21 cellular contexts compared by ENCODE assay signal in the genomic region with DNA sequence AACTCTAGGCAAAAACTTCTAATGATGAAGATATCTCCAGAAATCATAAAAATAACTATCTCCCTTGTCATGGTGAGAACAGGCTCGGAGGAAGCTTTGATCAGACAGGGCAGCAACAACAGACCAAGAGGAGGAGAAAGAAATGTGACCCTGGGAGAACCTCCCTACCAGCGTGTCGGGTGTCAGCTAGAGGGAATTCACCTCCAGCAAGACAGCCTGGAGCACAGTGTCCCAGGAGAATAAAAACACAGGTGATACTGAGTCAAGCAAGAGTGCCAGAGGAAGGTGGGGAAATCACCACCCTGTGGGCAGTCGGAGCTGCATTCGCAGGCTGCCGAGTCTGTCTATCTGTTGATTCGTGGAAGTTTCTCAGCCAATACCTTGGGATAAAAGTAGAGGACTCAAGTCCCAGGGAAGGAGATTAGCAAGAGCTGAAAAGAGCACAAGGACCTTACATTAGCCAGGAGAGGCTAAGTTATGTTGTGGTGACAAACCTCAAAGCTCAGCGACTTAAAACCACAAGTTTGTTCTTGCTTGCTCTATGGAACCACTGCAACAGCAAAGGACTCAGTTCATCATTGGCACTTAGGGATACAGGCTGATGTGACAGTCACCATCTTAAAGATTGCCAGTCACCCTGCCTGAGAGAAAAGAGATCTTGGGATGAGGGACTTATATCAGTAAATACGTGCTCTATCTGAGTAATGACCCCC.
A peak's percentile ranks its signal among the peaks of the same experiment; 100 is the strongest.
DNase-seq lines count a peak whose midpoint lies in the region; ATAC-seq and TF ChIP-seq lines count a peak whose summit lies in the region.
"Had no signal": no experiment of that assay in that cellular context is flagged by ENCODE, and none has a peak within 500 bp of the region (broad histone marks: within the 10 kb centered on the region; RNA-seq: fewer than 3 reads in every experiment).

No MANE protein-coding gene starts in this region.

- H3K27ac ChIP-seq in mesodermal cell (ENCODE audit: low read depth, low read length, severe bottlenecking) (peak overlapping the region; percentile 4), transverse colon (peak overlapping the region in 3 of 4 donors; percentile 24 to 68 (median 44))
- H3K27ac ChIP-seq: coronary artery, tibial nerve, WERI-Rb-1 had no signal

- peaks cover 7% of the 10 kb centered on the region for H3K27me3 Mint-ChIP-seq in activated naive CD8-positive, alpha-beta T cell treated with anti-CD3 and anti-CD28 coated beads, Interleukin-2, amount 50 U/mL, for 24 hours
- H3K27me3 Mint-ChIP-seq in endothelial cell (ENCODE audit: unreplicated experiment) = no peaks in the 10 kb centered on the region

- H3K4me1 ChIP-seq in mesodermal cell (ENCODE audit: control insufficient read depth, insufficient read depth, low read length, poor library complexity, severe bottlenecking) (peaks cover 8% of the 10 kb centered on the region), transverse colon (peaks cover 0 to 4% (median 0%) of the 10 kb centered on the region in 4 donors)
- H3K4me1 ChIP-seq: Caco-2 had no signal

- H3K36me3 ChIP-seq in mesodermal cell (ENCODE audit: control insufficient read depth, insufficient read depth, low read length) (no peaks in the 10 kb centered on the region), transverse colon (no peaks in the 10 kb centered on the region)
- H3K36me3 ChIP-seq: tibial nerve, WERI-Rb-1 had no signal

- H3K4me3 Mint-ChIP-seq in activated naive CD8-positive, alpha-beta T cell treated with anti-CD3 and anti-CD28 coated beads, Interleukin-2, amount 50 U/mL, for 24 hours = no peak overlapping the region
- H3K4me3 Mint-ChIP-seq in endothelial cell (ENCODE audit: unreplicated experiment) = no peak overlapping the region
- H3K4me3 Mint-ChIP-seq: activated CD4-positive, alpha-beta memory T cell treated with anti-CD3 and anti-CD28 coated beads for 36 hours; neural crest cell had no signal

- TF ChIP-seq CTCF in transverse colon (IDR thresholded peaks at IDR 0.05) = no peak
- no peak for TF ChIP-seq CTCF in endothelial cell (IDR thresholded peaks at IDR 0.05; ENCODE audit: unreplicated experiment)

- no peak for TF ChIP-seq POLR2A in transverse colon (IDR thresholded peaks at IDR 0.05)

- H3K4me1 Mint-ChIP-seq in activated naive CD8-positive, alpha-beta T cell treated with anti-CD3 and anti-CD28 coated beads, Interleukin-2, amount 50 U/mL, for 24 hours = peaks cover 34% of the 10 kb centered on the region
- H3K4me1 Mint-ChIP-seq in endothelial cell (ENCODE audit: unreplicated experiment) = peaks cover 28% of the 10 kb centered on the region

- H3K4me3 ChIP-seq in mesodermal cell (ENCODE audit: extremely low read depth, insufficient read depth, low read length, poor library complexity, severe bottlenecking) = no peak overlapping the region
- no peak overlapping the region for H3K4me3 ChIP-seq in transverse colon
- H3K4me3 ChIP-seq: coronary artery, tibial nerve had no signal

- no peak for TF ChIP-seq EP300 in transverse colon (IDR thresholded peaks at IDR 0.05; ENCODE audit: low read depth)

- no peak for DNase-seq in Right ventricle myocardium inferior (ENCODE audit: missing footprints)
- no peak for DNase-seq in cardiac septum (ENCODE audit: low spot score)
- DNase-seq in activated naive CD8-positive, alpha-beta T cell treated with anti-CD3 and anti-CD28 coated beads, Interleukin-2, amount 50 U/mL, for 24 hours = no peak
- DNase-seq in transverse colon = no peak
- DNase-seq in endothelial cell (ENCODE audit: low spot score) = no peak
- DNase-seq: activated CD4-positive, alpha-beta memory T cell treated with anti-CD3 and anti-CD28 coated beads for 36 hours; activated T-cell treated with anti-CD3 and anti-CD28 coated beads for 4 hours; Caco-2; EL; GOT3; hypothalamus; OCI-M1; SIG-M5; WERI-Rb-1 had no signal

- H3K9me3 Mint-ChIP-seq in activated naive CD8-positive, alpha-beta T cell treated with anti-CD3 and anti-CD28 coated beads, Interleukin-2, amount 50 U/mL, for 24 hours = no peaks in the 10 kb centered on the region
- H3K9me3 Mint-ChIP-seq in endothelial cell (ENCODE audit: unreplicated experiment) = no peaks in the 10 kb centered on the region
- H3K9me3 Mint-ChIP-seq: activated CD4-positive, alpha-beta memory T cell treated with anti-CD3 and anti-CD28 coated beads for 36 hours had no signal

- peaks cover 5% of the 10 kb centered on the region for H3K36me3 Mint-ChIP-seq in activated naive CD8-positive, alpha-beta T cell treated with anti-CD3 and anti-CD28 coated beads, Interleukin-2, amount 50 U/mL, for 24 hours (ENCODE audit: low read depth)
- no peaks in the 10 kb centered on the region for H3K36me3 Mint-ChIP-seq in endothelial cell (ENCODE audit: low read depth, unreplicated experiment)
- H3K36me3 Mint-ChIP-seq: activated CD4-positive, alpha-beta memory T cell treated with anti-CD3 and anti-CD28 coated beads for 36 hours had no signal

- H3K27ac Mint-ChIP-seq in activated naive CD8-positive, alpha-beta T cell treated with anti-CD3 and anti-CD28 coated beads, Interleukin-2, amount 50 U/mL, for 24 hours = peak overlapping the region; percentile 16
- H3K27ac Mint-ChIP-seq in endothelial cell (ENCODE audit: unreplicated experiment) = no peak overlapping the region
- H3K27ac Mint-ChIP-seq: activated CD4-positive, alpha-beta memory T cell treated with anti-CD3 and anti-CD28 coated beads for 36 hours; progenitor cell of endocrine pancreas had no signal

- H3K9me3 ChIP-seq in mesodermal cell (ENCODE audit: control insufficient read depth, low read length) (no peaks in the 10 kb centered on the region), transverse colon (no peaks in the 10 kb centered on the region)
- H3K9me3 ChIP-seq: Caco-2, tibial nerve had no signal

- intact Hi-C loops in Right ventricle myocardium inferior (cut with DNase I) (loop anchor here (10.0 kb wide), 1 partner anchor 56 kb away; no protein-coding TSS in a partner anchor), cardiac septum (cut with DNase I) (no loop called here), transverse colon (cut with DNase I; ENCODE audit: low total_unique reads) (no loop called here)

- no peaks in the 10 kb centered on the region for H3K27me3 ChIP-seq in transverse colon
- H3K27me3 ChIP-seq: tibial nerve had no signal

- in situ Hi-C loops in transverse colon (cut with MboI; ENCODE audit: low pct_ligation_motif_present in 1 of 4, low pct_unique_long_range_greater_than_20kb in 1 of 4, low sequenced_read_pairs in 3 of 4) = no loop called here

- ATAC-seq in Right ventricle myocardium inferior (peak; percentile 27), GM21526 (IDR thresholded peaks at IDR 0.05; ENCODE audit: low FRiP score, unreplicated experiment) (no peak), HG02610 (IDR thresholded peaks at IDR 0.05; ENCODE audit: unreplicated experiment) (no peak)
- peak; percentile 20 for ATAC-seq in activated naive CD8-positive, alpha-beta T cell treated with anti-CD3 and anti-CD28 coated beads, Interleukin-2, amount 50 U/mL, for 24 hours

- 86 to 95% methylated on average over 4 to 9 of the region's 9 CpGs for WGBS in mesodermal cell (ENCODE audit: insufficient coverage in 2 of 2), 2 experiments
- WGBS in transverse colon (ENCODE audit: low coverage in 1 of 2), 2 donors = 39 to 69% methylated on average over 3 to 9 of the region's 9 CpGs

Comparison
In these comparisons a context has a peak if more than half of its experiments do, and no peak if none do; other contexts are left out.
1. ATAC-seq: peak in Right ventricle myocardium inferior (single experiment) and activated naive CD8-positive, alpha-beta T cell treated with anti-CD3 and anti-CD28 coated beads, Interleukin-2, amount 50 U/mL, for 24 hours (single experiment); none in GM21526 (single experiment) and HG02610 (single experiment).